In the genomic region with DNA sequence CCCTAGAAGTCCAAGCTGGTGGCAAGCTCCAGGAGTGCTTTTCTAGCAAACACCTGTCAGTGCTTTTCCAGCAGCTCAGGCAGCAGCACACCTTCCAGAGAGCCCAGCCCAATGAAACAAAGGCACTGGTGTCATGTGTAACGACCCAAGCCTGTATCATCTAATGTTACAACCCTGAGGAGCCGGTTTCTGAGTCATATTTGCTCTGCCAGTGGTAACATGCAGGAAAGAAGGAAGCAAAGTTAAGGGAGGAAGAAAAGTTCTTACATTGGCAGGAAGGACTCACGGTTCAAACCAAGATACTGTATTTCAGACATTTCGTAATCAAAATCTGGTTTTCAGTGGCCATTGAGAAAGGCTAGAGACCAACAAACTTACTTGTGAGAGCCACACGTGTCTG, we compare ENCODE assay signal across 8 cellular contexts. TPM values are rescaled to one million over a fixed set of nuclear protein-coding genes. Genes with fewer than 3 reads are reported as not detected.
A peak's percentile ranks its signal among the peaks of the same experiment; 100 is the strongest.
DNase-seq lines count a peak whose midpoint lies in the region; ATAC-seq, FAIRE-seq and TF ChIP-seq lines count a peak whose summit lies in the region.

ANKRD22 (minus strand) TSS at position 139 of the 400 bp plus-strand sequence. CDS start 237 bp downstream, outside the sequence.

- H3K27me3 Mint-ChIP-seq in activated T-cell treated with anti-CD3 and anti-CD28 coated beads, Interleukin-2, amount 50 U/mL, for 72 hours (ENCODE audit: low read depth), result peaks cover 14% of the 10 kb centered on the region

- no peaks in the 10 kb centered on the region for H3K9me3 Mint-ChIP-seq in activated T-cell treated with anti-CD3 and anti-CD28 coated beads, Interleukin-2, amount 50 U/mL, for 72 hours

- ATAC-seq in omental fat pad (ENCODE audit: low FRiP score) (peak; percentile 62), GM18873 (IDR thresholded peaks at IDR 0.05; ENCODE audit: low FRiP score, unreplicated experiment) (no peak), HG03135 (IDR thresholded peaks at IDR 0.05; ENCODE audit: unreplicated experiment) (no peak)
- no peak for ATAC-seq in activated T-cell treated with anti-CD3 and anti-CD28 coated beads, Interleukin-2, amount 50 U/mL, for 72 hours (replicated peaks in 1 of 2)

- H3K27ac Mint-ChIP-seq in activated T-cell treated with anti-CD3 and anti-CD28 coated beads, Interleukin-2, amount 50 U/mL, for 72 hours, result no peak within 1 kb of the TSS

- no peaks in the 10 kb centered on the region for H3K36me3 ChIP-seq in esophagus (ENCODE audit: control insufficient read depth in 2 of 2, insufficient read depth in 2 of 2, low read length in 1 of 2)

- peak within 1 kb of the TSS; percentile 19 to 62 for H3K4me3 ChIP-seq in esophagus (ENCODE audit: low read depth in 1 of 2, low read length in 2 of 2)

- no peaks in the 10 kb centered on the region for H3K9me3 ChIP-seq in esophagus (ENCODE audit: control insufficient read depth in 2 of 2, insufficient read depth in 1 of 2, low read depth in 1 of 2, low read length in 1 of 2)

- H3K4me3 Mint-ChIP-seq in activated T-cell treated with anti-CD3 and anti-CD28 coated beads, Interleukin-2, amount 50 U/mL, for 72 hours, result no peak within 1 kb of the TSS

- H3K27me3 ChIP-seq in esophagus (ENCODE audit: control insufficient read depth in 1 of 2, insufficient read depth in 2 of 2, low read length in 2 of 2), result no peaks in the 10 kb centered on the region

- H3K4me1 ChIP-seq in esophagus (ENCODE audit: control insufficient read depth in 2 of 2, insufficient read depth in 2 of 2, low read length in 1 of 2), result no peaks in the 10 kb centered on the region

- TF ChIP-seq POLR2A in GM12891 (IDR thresholded peaks at IDR 0.05; ENCODE audit: low read depth, low read length), result no peak

- peak; percentile 43 for FAIRE-seq in GM12891 (lab: Jason Lieb, UNC)

- H3K4me1 Mint-ChIP-seq in activated T-cell treated with anti-CD3 and anti-CD28 coated beads, Interleukin-2, amount 50 U/mL, for 72 hours (ENCODE audit: low read depth), result peaks cover 44% of the 10 kb centered on the region

- no peak for DNase-seq in GM12891 (ENCODE audit: insufficient read length, low spot score)
- DNase-seq in NCI-H526 treated with DMSO at 0.1 percent for 48 hours (lab: John Stamatoyannopoulos, UW), result peak; percentile 22
- no peak for DNase-seq in omental fat pad (ENCODE audit: low spot score)
- DNase-seq in dedifferentiated amniotic fluid mesenchymal stem cell (ENCODE audit: extremely low spot score), result no peak
- no peak for DNase-seq in activated T-cell treated with anti-CD3 and anti-CD28 coated beads, Interleukin-2, amount 50 U/mL, for 72 hours

- H3K36me3 Mint-ChIP-seq in activated T-cell treated with anti-CD3 and anti-CD28 coated beads, Interleukin-2, amount 50 U/mL, for 72 hours (ENCODE audit: insufficient read depth in 2 of 2), result no peaks in the 10 kb centered on the region

- 36 to 38% methylated on average over 5 of the region's 5 CpGs for WGBS in esophagus, 2 donors

- peak within 1 kb of the TSS; percentile 76 to 80 for H3K27ac ChIP-seq in esophagus (ENCODE audit: low read depth in 2 of 2, low read length in 1 of 2)

- TF ChIP-seq CTCF in omental fat pad (IDR thresholded peaks at IDR 0.05), result no peak

TF ChIP-seq in GM12891, 5 proteins besides CTCF, POLR2A, EP300 and RAD21:
- no peak for TF ChIP-seq POLR2AphosphoS5 (IDR thresholded peaks at IDR 0.05; ENCODE audit: low read depth, low read length)
- no peak for TF ChIP-seq PAX5 (IDR thresholded peaks at IDR 0.05; ENCODE audit: insufficient read depth, low read length, severe bottlenecking)
- TF ChIP-seq POU2F2 (IDR thresholded peaks at IDR 0.05; ENCODE audit: low read depth, low read length), result no peak
- no peak for TF ChIP-seq SPI1 (IDR thresholded peaks at IDR 0.05; ENCODE audit: low read depth, low read length)
- TF ChIP-seq TAF1 (IDR thresholded peaks at IDR 0.05; ENCODE audit: low read depth, low read length), result no peak

RNA-seq across cellular contexts. Expression of gene ANKRD22, which starts in this region (rescaled TPM):
- polyA plus RNA-seq in GM12891 (2012; ENCODE audit: low read depth, missing spikeins), result 0.39 TPM
- 10 to 100 TPM; 31.5 to 46.0 TPM for polyA plus RNA-seq in esophagus
- under 1 TPM in 1 of 4 donors, not detected in 3; 0.63 TPM for total RNA-seq in omental fat pad
- under 1 TPM; 0.24 to 0.65 TPM for total RNA-seq in activated T-cell treated with anti-CD3 and anti-CD28 coated beads, Interleukin-2, amount 50 U/mL, for 72 hours

Comparison
In these comparisons a context has a peak if more than half of its experiments do, and no peak if none do; other contexts are left out.
1. Peak in ATAC-seq in omental fat pad; RNA of the gene not detected or under 1 TPM.